In genomic region chr2:9857814-9858729, GRCh38 we compare ENCODE assay signal across 29 cellular contexts.
"Had no signal": no experiment of that assay in that cellular context is flagged by ENCODE, and none has a peak within 500 bp of the region (broad histone marks: within the 10 kb centered on the region; RNA-seq: fewer than 3 reads in every experiment).

No MANE protein-coding gene starts in this region.

- H3K27me3 ChIP-seq: brain microvascular endothelial cell, dorsolateral prefrontal cortex, esophagus squamous epithelium, heart left ventricle had no signal

- ATAC-seq: activated CD4-positive, CD25-positive, alpha-beta regulatory T cell treated with anti-CD3 and anti-CD28 coated beads, Interleukin-2, amount 50 U/mL, for 24 hours; activated CD8-positive, alpha-beta T cell treated with anti-CD3 and anti-CD28 coated beads for 36 hours; activated T-cell treated with anti-CD3 and anti-CD28 coated beads, Interleukin-2, amount 50 U/mL, for 4 hours; activated T-helper 17 cell treated with anti-CD3 and anti-CD28 coated beads, Interleukin-2, amount 50 U/mL, for 72 hours; heart left ventricle; T-helper 17 cell had no signal

- FAIRE-seq: astrocyte, bronchial epithelial cell had no signal

- DNase-seq: activated B cell treated with CpG ODN at 0.5 μM for 24 hours; activated CD4-positive, alpha-beta T cell treated with anti-CD3 and anti-CD28 coated beads for 48 hours; activated CD4-positive, alpha-beta T cell treated with anti-CD3 and anti-CD28 coated beads, Interleukin-2, amount 50 U/mL, for 1 hour; activated CD4-positive, alpha-beta T cell treated with anti-CD3 and anti-CD28 coated beads, Interleukin-2, amount 50 U/mL, for 48 hours; activated CD8-positive, alpha-beta memory T cell treated with anti-CD3 and anti-CD28 coated beads for 24 hours; activated CD8-positive, alpha-beta T cell treated with anti-CD3 and anti-CD28 coated beads for 36 hours; activated effector memory CD4-positive, alpha-beta T cell treated with Interleukin-2 at 50 U/mL for 16 hours; activated gamma-delta T cell treated with Interleukin-2 at 50 U/mL for 16 hours; activated naive CD4-positive, alpha-beta T cell treated with anti-CD3 and anti-CD28 coated beads, Interleukin-2, amount 50 U/mL, for 16 hours; activated naive CD4-positive, alpha-beta T cell treated with Interleukin-2 at 50 U/mL for 16 hours; activated T-cell treated with anti-CD3 and anti-CD28 coated beads, Interleukin-2, amount 50 U/mL, for 4 hours; amniotic stem cell; anterior cingulate cortex; brain microvascular endothelial cell; dorsolateral prefrontal cortex; effector memory CD4-positive, alpha-beta T cell; esophagus squamous epithelium; foreskin melanocyte; glutamatergic neuron; heart left ventricle; T-helper 1 cell; T-helper 17 cell; T1000; WERI-Rb-1 had no signal

- H3K27ac ChIP-seq: brain microvascular endothelial cell, coronary artery, dorsolateral prefrontal cortex, esophagus squamous epithelium, heart left ventricle, WERI-Rb-1 had no signal

- H3K4me3 ChIP-seq: coronary artery, dorsolateral prefrontal cortex, esophagus squamous epithelium, heart left ventricle had no signal

- H3K4me1 ChIP-seq: esophagus squamous epithelium, heart left ventricle had no signal
